In genomic region chr9:130824616-130825015, GRCh38 we compare ENCODE assay signal across 9 cellular contexts. TPM values are rescaled to one million over a fixed set of nuclear protein-coding genes. Genes with fewer than 3 reads are reported as not detected.
DNase-seq lines count a peak whose midpoint lies in the region; ATAC-seq and TF ChIP-seq lines count a peak whose summit lies in the region.
"Had no signal": no experiment of that assay in that cellular context is flagged by ENCODE, and none has a peak within 500 bp of the region (broad histone marks: within the 10 kb centered on the region; RNA-seq: fewer than 3 reads in every experiment).

No MANE protein-coding gene starts in this region.

- H3K36me3 Mint-ChIP-seq in HFFc6 (ENCODE audit: low read depth) (peaks cover 14% of the 10 kb centered on the region), MCF 10A (ENCODE audit: insufficient read depth, unreplicated experiment) (peaks cover 5% of the 10 kb centered on the region)

- no TSS peak for BruUV-seq in MCF 10A (replicated peaks; lab: Mats Ljungman, UMichigan)

- H3K4me1 Mint-ChIP-seq in HFFc6 (ENCODE audit: low read depth) = peaks cover 36% of the 10 kb centered on the region
- peaks cover 15% of the 10 kb centered on the region for H3K4me1 Mint-ChIP-seq in MCF 10A (ENCODE audit: insufficient read depth, unreplicated experiment)
- H3K4me1 Mint-ChIP-seq: stimulated activated memory B cell treated with anti-CD40 and anti-IgM and Interleukin-4, amounts not matched to agents 10 μg/mL and 1 μg/mL and 100 μg/mL, for 72 hours had no signal

- TF ChIP-seq EP300 in stomach (IDR thresholded peaks at IDR 0.05) = no peak

- TF ChIP-seq POLR2A in stomach (IDR thresholded peaks at IDR 0.05) = no peak

- H3K9me3 Mint-ChIP-seq in HFFc6 (peaks cover 13% of the 10 kb centered on the region), MCF 10A (ENCODE audit: unreplicated experiment) (peaks cover 7% of the 10 kb centered on the region)

- peaks cover 9 to 49% (median 30%) of the 10 kb centered on the region in 4 donors for H3K4me1 ChIP-seq in stomach

- H3K27me3 ChIP-seq in stomach = no peaks in the 10 kb centered on the region

- peak overlapping the region; percentile 44 to 82 (median 70) for H3K27ac ChIP-seq in stomach

- H3K27ac Mint-ChIP-seq in HFFc6 (peak overlapping the region; percentile 87), MCF 10A (ENCODE audit: low read depth, unreplicated experiment) (peak overlapping the region; percentile 76)
- H3K27ac Mint-ChIP-seq: stimulated activated memory B cell treated with anti-CD40 and anti-IgM and Interleukin-4, amounts not matched to agents 10 μg/mL and 1 μg/mL and 100 μg/mL, for 72 hours had no signal

- no peak overlapping the region for H3K4me3 ChIP-seq in stomach

- DNase-seq in HFFc6 (peak; percentile 13), MCF 10A (ENCODE audit: unreplicated experiment) (no peak), kidney tubule cell (ENCODE audit: low spot score) (peak; percentile 37), stomach (no peak), SIG-M5 treated with dmso at 0.1 percent for 504 hours (lab: John Stamatoyannopoulos, UW; ENCODE audit: unreplicated experiment) (no peak), HK-2 (ENCODE audit: unreplicated experiment) (no peak), globus pallidus (ENCODE audit: low spot score) (no peak)

- POLR2A ChIA-PET in MCF 10A (lab: Yijun Ruan, JAX) = interaction anchor here (0.7 to 2.0 kb wide), 10 partner anchors 10 to 134 kb away, joined by 3 to 7 read pairs (median 3); no protein-coding TSS in a partner anchor

- intact Hi-C loops in MCF 10A (cut with micrococcal nuclease) = no loop called here
- intact Hi-C loops in stomach (cut with DNase I; ENCODE audit: low total_unique reads) = no loop called here

- no peak for ATAC-seq in GM18907 (IDR thresholded peaks at IDR 0.05; ENCODE audit: unreplicated experiment)
- ATAC-seq: stimulated activated memory B cell treated with anti-CD40 and anti-IgM and Interleukin-4, amounts not matched to agents 10 μg/mL and 1 μg/mL and 100 μg/mL, for 72 hours had no signal

- no peak for TF ChIP-seq CTCF in HFFc6 (IDR thresholded peaks at IDR 0.05)
- no peak for TF ChIP-seq CTCF in MCF 10A (IDR thresholded peaks at IDR 0.05; ENCODE audit: unreplicated experiment)
- no peak for TF ChIP-seq CTCF in stomach (IDR thresholded peaks at IDR 0.05)

- 10 to 38% (median 25%) methylated on average over 4 of the region's 4 CpGs for WGBS in stomach, 5 donors

- no peaks in the 10 kb centered on the region for H3K36me3 ChIP-seq in stomach

- H3K27me3 Mint-ChIP-seq in HFFc6 (ENCODE audit: insufficient read depth) (no peaks in the 10 kb centered on the region; the same call in 1 of the 2 replicates), MCF 10A (ENCODE audit: insufficient read depth, unreplicated experiment) (no peaks in the 10 kb centered on the region)
- H3K27me3 Mint-ChIP-seq: stimulated activated memory B cell treated with anti-CD40 and anti-IgM and Interleukin-4, amounts not matched to agents 10 μg/mL and 1 μg/mL and 100 μg/mL, for 72 hours had no signal

- H3K9me3 ChIP-seq in stomach = no peaks in the 10 kb centered on the region

- peak overlapping the region; percentile 72 for H3K4me3 Mint-ChIP-seq in HFFc6
- no peak overlapping the region for H3K4me3 Mint-ChIP-seq in MCF 10A (ENCODE audit: unreplicated experiment)
- H3K4me3 Mint-ChIP-seq: stimulated activated memory B cell treated with anti-CD40 and anti-IgM and Interleukin-4, amounts not matched to agents 10 μg/mL and 1 μg/mL and 100 μg/mL, for 72 hours had no signal

- CTCF ChIA-PET in MCF 10A (lab: Yijun Ruan, JAX) = interaction anchor here (0.8 kb wide), 1 partner anchor 21 kb away, joined by 3 read pairs; no protein-coding TSS in a partner anchor

RNA-seq across cellular contexts. Expression of gene ABL1, which starts 10.4 kb away (rescaled TPM):
- 10 to 100 TPM; 56.0 to 63.5 (median 62.8) TPM for total RNA-seq in HFFc6 (2021; fragmentation: NEBNext Ultra II Directional; extraction: Animal tissue kit (Norgen Biotek cat#: 25700))
- total RNA-seq in MCF 10A (2022) (67.5 TPM in 2 replicates), stomach (10 to 100 TPM; 36.2 to 95.9 (median 61.4) TPM)
- 10 to 100 TPM; 19.0 to 34.2 (median 31.0) TPM for polyA plus RNA-seq in stomach

Comparison
In these comparisons a context has a peak if more than half of its experiments do, and no peak if none do; other contexts are left out.
1. DNase-seq: peak in HFFc6 (single experiment) and kidney tubule cell (single experiment); none in MCF 10A (single experiment), stomach (single experiment), SIG-M5 treated with dmso at 0.1 percent for 504 hours (single experiment), HK-2 (single experiment) and globus pallidus (single experiment).